Comparison of ENCODE assay signal across 8 cellular contexts in the genomic region with DNA sequence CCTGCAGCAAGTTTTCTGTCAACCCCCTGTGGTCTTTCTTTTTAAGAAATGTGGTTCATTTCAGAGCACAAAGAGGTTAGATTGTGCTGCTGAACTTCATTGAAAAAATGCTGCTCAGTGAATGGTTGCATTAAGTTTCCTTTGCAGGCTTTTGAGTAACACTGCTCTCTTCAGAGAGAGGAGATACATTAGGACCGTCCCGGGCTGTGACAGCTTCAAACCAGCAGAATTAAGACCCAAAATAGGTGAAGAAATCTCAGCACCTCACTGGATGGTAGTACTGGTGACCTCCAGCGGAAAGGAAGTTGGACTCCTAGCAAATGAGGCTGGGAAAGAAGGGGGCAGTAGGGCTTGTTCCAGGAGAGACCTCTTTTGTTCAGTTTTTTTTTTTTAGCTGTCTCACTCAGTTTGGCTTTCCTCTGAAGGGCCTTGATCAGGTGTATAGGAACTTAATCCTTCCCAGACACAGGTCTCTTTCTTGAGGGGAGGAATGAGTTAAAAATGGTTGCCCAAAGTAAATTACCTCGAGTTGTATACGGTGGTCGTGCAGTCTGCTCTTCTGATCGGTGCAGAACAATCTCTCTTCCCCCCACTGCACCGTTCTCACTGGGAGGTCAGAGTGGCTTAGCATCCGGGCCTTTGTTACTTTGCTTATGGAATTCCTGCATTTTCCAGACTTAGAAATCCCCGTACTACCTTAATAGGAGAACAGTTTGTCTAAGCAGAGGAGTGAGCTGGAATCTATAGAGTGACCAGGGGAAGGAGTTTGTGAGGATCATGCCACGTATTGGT.
DNase-seq lines count a peak whose midpoint lies in the region; ATAC-seq and TF ChIP-seq lines count a peak whose summit lies in the region.

No MANE protein-coding gene starts in this region.

- no peak for ATAC-seq in naive thymus-derived CD4-positive, alpha-beta T cell

- intact Hi-C loops in naive thymus-derived CD4-positive, alpha-beta T cell (cut with micrococcal nuclease): no loop called here

- H3K4me3 ChIP-seq in GM06990 (replicated peaks; ENCODE audit: low read depth, low read length): peak overlapping the region; percentile 69
- peak overlapping the region; percentile 95 for H3K4me3 ChIP-seq in SJSA1
- peak overlapping the region; percentile 68 to 76 for H3K4me3 ChIP-seq in foreskin fibroblast (ENCODE audit: low read depth in 1 of 2, low read length in 2 of 2)
- H3K4me3 ChIP-seq in retinal pigment epithelial cell (ENCODE audit: low read length): peak overlapping the region; percentile 75
- no peak overlapping the region for H3K4me3 ChIP-seq in naive thymus-derived CD4-positive, alpha-beta T cell (ENCODE audit: low read length)

- TF ChIP-seq CTCF in GM06990 (IDR thresholded peaks at IDR 0.05; ENCODE audit: insufficient read depth, low read length, poor library complexity, severe bottlenecking) (no peak), foreskin fibroblast (IDR thresholded peaks at IDR 0.05; ENCODE audit: low read depth, low read length) (no peak), retinal pigment epithelial cell (conservative IDR thresholded peaks at IDR 0.05; ENCODE audit: low read depth, low read length) (no peak)

- H3K27me3 Mint-ChIP-seq in naive thymus-derived CD4-positive, alpha-beta T cell: peaks cover 0 to 10% (median 4%) of the 10 kb centered on the region in 5 donors

- peaks cover 68% of the 10 kb centered on the region for H3K4me1 ChIP-seq in SJSA1 (replicated peaks)
- H3K4me1 ChIP-seq in naive thymus-derived CD4-positive, alpha-beta T cell (ENCODE audit: control insufficient read depth in 2 of 2, insufficient read depth in 2 of 2, low read length in 2 of 2): peaks cover 8 to 13% of the 10 kb centered on the region in 2 donors

- peaks cover 0 to 3% (median 0%) of the 10 kb centered on the region in 5 donors for H3K36me3 Mint-ChIP-seq in naive thymus-derived CD4-positive, alpha-beta T cell

- H3K36me3 ChIP-seq in GM06990 (ENCODE audit: control insufficient read depth, insufficient read depth, low read length) (no peaks in the 10 kb centered on the region), SJSA1 (peaks cover 13% of the 10 kb centered on the region)
- no peaks in the 10 kb centered on the region for H3K36me3 ChIP-seq in naive thymus-derived CD4-positive, alpha-beta T cell (ENCODE audit: control insufficient read depth in 2 of 3, insufficient read depth in 3 of 3, low read length in 3 of 3)

- CTCF ChIA-PET in naive thymus-derived CD4-positive, alpha-beta T cell (lab: Charles Lee): interaction anchor here (0.6 to 1.3 kb wide), 4 partner anchors 8 to 578 kb away, joined by 3 to 5 read pairs (median 4); no protein-coding TSS in a partner anchor

- H3K4me1 Mint-ChIP-seq in naive thymus-derived CD4-positive, alpha-beta T cell: peaks cover 21 to 36% (median 32%) of the 10 kb centered on the region in 7 donors

- peak overlapping the region; percentile 70 for H3K27ac ChIP-seq in SJSA1
- no peak overlapping the region for H3K27ac ChIP-seq in naive thymus-derived CD4-positive, alpha-beta T cell (ENCODE audit: low read depth, low read length)

- DNase-seq in GM06990 (ENCODE audit: extremely low read depth, insufficient read length): no peak
- DNase-seq in SJSA1 (ENCODE audit: low read depth in 1 of 2, low spot score in 2 of 2): peak in 1 of 2 experiments; percentile 60
- DNase-seq in foreskin fibroblast: no peak
- no peak for DNase-seq in retinal pigment epithelial cell (ENCODE audit: low read depth)
- DNase-seq in KBM-7: no peak
- DNase-seq in AG08396 (ENCODE audit: low spot score): no peak
- DNase-seq in naive thymus-derived CD4-positive, alpha-beta T cell: no peak
- DNase-seq in activated effector memory CD4-positive, alpha-beta T cell treated with anti-CD3 and anti-CD28 coated beads, Interleukin-2, amount 50 U/mL, for 16 hours: no peak

- H3K4me3 Mint-ChIP-seq in naive thymus-derived CD4-positive, alpha-beta T cell: peak overlapping the region in 4 of 10 donors; percentile 16 to 42 (median 30)

- no peaks in the 10 kb centered on the region for H3K9me3 ChIP-seq in SJSA1 (replicated peaks)
- no peaks in the 10 kb centered on the region for H3K9me3 ChIP-seq in naive thymus-derived CD4-positive, alpha-beta T cell (ENCODE audit: control insufficient read depth in 2 of 3, low read length in 3 of 3)

- H3K27ac Mint-ChIP-seq in naive thymus-derived CD4-positive, alpha-beta T cell: no peak overlapping the region

- POLR2A ChIA-PET in naive thymus-derived CD4-positive, alpha-beta T cell (lab: Charles Lee): interaction anchor here (0.6 to 0.8 kb wide), 3 partner anchors 11 to 324 kb away, joined by 3 read pairs; no protein-coding TSS in a partner anchor

- H3K9me3 Mint-ChIP-seq in naive thymus-derived CD4-positive, alpha-beta T cell: no peaks in the 10 kb centered on the region

- no peaks in the 10 kb centered on the region for H3K27me3 ChIP-seq in GM06990 (replicated peaks; ENCODE audit: control insufficient read depth, insufficient read depth, low read length)
- no peaks in the 10 kb centered on the region for H3K27me3 ChIP-seq in SJSA1 (replicated peaks)
- no peaks in the 10 kb centered on the region for H3K27me3 ChIP-seq in naive thymus-derived CD4-positive, alpha-beta T cell (ENCODE audit: control insufficient read depth in 2 of 2, insufficient read depth in 2 of 2, low read length in 2 of 2)

- in situ Hi-C loops in KBM-7 (cut with MboI; ENCODE audit: low pct_unique_long_range_greater_than_20kb, low sequenced_read_pairs): no loop called here
